Comparison of ENCODE assay signal across 9 cellular contexts in the genomic region with DNA sequence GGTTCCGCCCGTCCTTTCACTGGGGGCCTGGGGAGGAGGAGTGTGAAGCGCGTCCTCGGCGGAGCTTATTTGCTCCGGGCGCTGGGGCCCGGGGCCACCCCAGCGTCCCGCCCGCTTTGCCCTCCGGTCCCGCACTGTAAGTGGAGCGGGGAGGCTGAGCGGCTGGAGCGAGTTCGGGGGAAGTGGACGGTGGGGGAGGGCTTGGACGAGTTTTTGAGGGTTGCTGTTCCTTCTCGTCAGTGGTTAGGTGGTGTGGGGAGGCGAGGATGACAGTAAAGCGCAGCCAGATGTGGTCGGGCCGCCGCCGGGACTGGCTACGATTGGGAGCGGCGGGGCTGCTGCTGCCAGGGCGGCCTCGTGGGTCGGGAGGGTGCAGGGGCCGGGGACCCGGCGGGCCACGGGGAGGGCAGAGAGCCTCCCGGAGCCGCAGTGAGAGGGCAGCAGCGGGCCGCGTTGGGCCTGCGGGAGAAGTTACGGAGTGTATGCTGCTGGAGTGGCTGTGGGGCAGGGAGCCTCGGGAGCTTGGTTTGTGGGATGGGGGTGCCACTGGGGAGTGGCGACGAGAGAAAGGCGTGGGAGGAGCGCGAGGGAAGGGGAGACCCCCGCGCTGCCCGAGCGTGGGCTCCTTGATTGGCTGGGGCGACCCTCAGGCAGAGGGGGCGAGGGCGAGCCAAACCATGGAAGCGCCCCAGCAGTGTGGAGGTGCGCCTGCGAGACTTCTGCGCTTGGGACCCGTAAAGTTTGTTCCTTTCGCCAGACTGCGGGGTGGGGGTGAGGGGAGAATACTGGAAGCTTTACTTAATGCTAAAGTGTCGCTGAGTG. TPM values are rescaled to one million over a fixed set of nuclear protein-coding genes. Genes with fewer than 3 reads are reported as not detected.
DNase-seq lines count a peak whose midpoint lies in the region; ATAC-seq and TF ChIP-seq lines count a peak whose summit lies in the region.
"Had no signal": no experiment of that assay in that cellular context is flagged by ENCODE, and none has a peak within 500 bp of the region (broad histone marks: within the 10 kb centered on the region; RNA-seq: fewer than 3 reads in every experiment).

No MANE protein-coding gene starts in this region.

- no peaks in the 10 kb centered on the region for H3K4me1 Mint-ChIP-seq in immature natural killer cell

- H3K36me3 Mint-ChIP-seq in immature natural killer cell, result peaks cover 0 to 3% (median 3%) of the 10 kb centered on the region in 3 donors
- H3K36me3 Mint-ChIP-seq: activated naive CD8-positive, alpha-beta T cell had no signal

- H3K9ac ChIP-seq in muscle layer of colon (ENCODE audit: low read length), result peak overlapping the region; percentile 55

- H3K27me3 ChIP-seq in H7 (ENCODE audit: control insufficient read depth, insufficient read depth, low read length) (peaks cover 4% of the 10 kb centered on the region; the same call in 1 of the 2 replicates), Panc1 (ENCODE audit: control insufficient read depth, insufficient read depth, low read length) (no peaks in the 10 kb centered on the region), esophagus squamous epithelium (peaks cover 0 to 71% (median 1%) of the 10 kb centered on the region in 4 donors), muscle layer of colon (ENCODE audit: control insufficient read depth in 1 of 2, insufficient read depth in 2 of 2, low read length in 2 of 2) (no peaks in the 10 kb centered on the region)

- DNase-seq in 8988T, result peak; percentile 29
- DNase-seq in H7, result peak; percentile 65
- DNase-seq in Panc1 (ENCODE audit: low read depth, low spot score), result no peak
- DNase-seq in esophagus squamous epithelium (lab: John Stamatoyannopoulos, UW), result no peak
- DNase-seq in immature natural killer cell, result no peak

- H3K27ac Mint-ChIP-seq in immature natural killer cell, result no peak overlapping the region
- H3K27ac Mint-ChIP-seq: activated naive CD8-positive, alpha-beta T cell had no signal

- peak overlapping the region; percentile 84 for H3K27ac ChIP-seq in Panc1 (ENCODE audit: low read length)
- H3K27ac ChIP-seq in esophagus squamous epithelium, result peak overlapping the region; percentile 76 to 97 (median 92)
- H3K27ac ChIP-seq in muscle layer of colon (ENCODE audit: low read depth, low read length), result peak overlapping the region; percentile 92

- H3K4me1 ChIP-seq in Panc1 (ENCODE audit: control insufficient read depth, insufficient read depth, low read length), result peaks cover 11% of the 10 kb centered on the region
- H3K4me1 ChIP-seq in esophagus squamous epithelium, result peaks cover 0 to 61% (median 4%) of the 10 kb centered on the region in 3 donors
- H3K4me1 ChIP-seq in muscle layer of colon (ENCODE audit: insufficient read depth, low read length), result peaks cover 8% of the 10 kb centered on the region

- H3K27me3 Mint-ChIP-seq in immature natural killer cell (ENCODE audit: low read depth in 3 of 3), result peaks cover 9 to 13% (median 13%) of the 10 kb centered on the region in 3 donors

- intact Hi-C loops in Panc1 (cut with micrococcal nuclease; ENCODE audit: unreplicated experiment) (no loop called here), esophagus squamous epithelium (cut with DNase I) (no loop called here)

- ATAC-seq in Panc1 (peak; percentile 78), GM21737 (IDR thresholded peaks at IDR 0.05; ENCODE audit: unreplicated experiment) (no peak), GM21529 (IDR thresholded peaks at IDR 0.05; ENCODE audit: unreplicated experiment) (no peak)

- H3K9me3 ChIP-seq in Panc1 (ENCODE audit: control insufficient read depth, insufficient read depth, low read depth, low read length), result no peaks in the 10 kb centered on the region
- no peaks in the 10 kb centered on the region for H3K9me3 ChIP-seq in esophagus squamous epithelium
- no peaks in the 10 kb centered on the region for H3K9me3 ChIP-seq in muscle layer of colon (ENCODE audit: low read length)

- WGBS in esophagus squamous epithelium, 2 donors, result 0 to 5% methylated on average over 1 to 25 of the region's 65 CpGs

- TF ChIP-seq POLR2A in esophagus squamous epithelium (IDR thresholded peaks at IDR 0.05), result peak in 1 of 4 donors; percentile 16

- H3K4me3 ChIP-seq in H7 (ENCODE audit: insufficient read depth, low read depth, low read length), result peak overlapping the region; percentile 89
- H3K4me3 ChIP-seq in Panc1 (ENCODE audit: low read depth in 2 of 2, low read length in 2 of 2), result peak overlapping the region; percentile 55 to 73
- peak overlapping the region; percentile 47 to 87 (median 67) for H3K4me3 ChIP-seq in esophagus squamous epithelium
- peak overlapping the region; percentile 65 to 78 for H3K4me3 ChIP-seq in muscle layer of colon (ENCODE audit: low read depth in 1 of 2, low read length in 2 of 2)

- POLR2A ChIA-PET in Panc1 (lab: Charles Lee), result interaction anchor here (0.6 kb wide), 1 partner anchor 31 kb away, joined by 6 read pairs; no protein-coding TSS in a partner anchor

- in situ Hi-C loops in Panc1 (cut with HindIII; ENCODE audit: low pct_unique_long_range_greater_than_20kb, low sequenced_read_pairs), result no loop called here

- H3K36me3 ChIP-seq in H7 (replicated peaks; ENCODE audit: control insufficient read depth, insufficient read depth, low read length) (no peaks in the 10 kb centered on the region), Panc1 (ENCODE audit: control insufficient read depth, insufficient read depth, low read length) (no peaks in the 10 kb centered on the region), esophagus squamous epithelium (no peaks in the 10 kb centered on the region), muscle layer of colon (ENCODE audit: insufficient read depth, low read length) (no peaks in the 10 kb centered on the region)

- H3K9me3 Mint-ChIP-seq in immature natural killer cell, result peaks cover 4 to 40% (median 24%) of the 10 kb centered on the region in 6 donors

- no peak overlapping the region for H3K4me3 Mint-ChIP-seq in immature natural killer cell
- H3K4me3 Mint-ChIP-seq: activated naive CD8-positive, alpha-beta T cell had no signal

- CTCF ChIA-PET in Panc1 (lab: Charles Lee), result interaction anchor here (0.6 kb wide), 1 partner anchor 26 kb away, joined by 3 read pairs; no protein-coding TSS in a partner anchor

- no TSS peak for BruUV-seq in Panc1 (replicated peaks; lab: Mats Ljungman, UMichigan)

- TF ChIP-seq CTCF in Panc1 (IDR thresholded peaks at IDR 0.05) (peak; percentile 69), esophagus squamous epithelium (IDR thresholded peaks at IDR 0.05) (peak in 5 of 6 experiments; percentile 16 to 44 (median 35))

RNA-seq across cellular contexts. Expression of gene ADGRL2, which starts 2.1 kb away (rescaled TPM):
- total RNA-seq in H7 (2014; rRNA removed; shearing (Covaris generic)), result 94.0 and 112 TPM in 2 replicates
- total RNA-seq in Panc1 (2021; ENCODE audit: unreplicated experiment), result 34.2 TPM
- polyA plus RNA-seq in Panc1 (2012; ENCODE audit: insufficient read length), result 19.9 TPM
- 10 to 100 TPM; 37.2 to 63.7 (median 59.7) TPM for total RNA-seq in esophagus squamous epithelium
- polyA plus RNA-seq in immature natural killer cell, result not detected

Comparison
In these comparisons a context has a peak if more than half of its experiments do, and no peak if none do; other contexts are left out.
1. DNase-seq: peak in 8988T (single experiment) and H7 (single experiment); none in Panc1 (single experiment), esophagus squamous epithelium (single experiment) and immature natural killer cell (0 of 3).
2. Peak in every context shown above with its lines, with median percentiles within 50 percentile points of each other: H3K4me3 ChIP-seq and H3K27ac ChIP-seq.